ENCODE assay signal across 12 cellular contexts in genomic region chr15:20349774-20350498, GRCh38.
A peak's percentile ranks its signal among the peaks of the same experiment; 100 is the strongest.
DNase-seq lines count a peak whose midpoint lies in the region; ATAC-seq and TF ChIP-seq lines count a peak whose summit lies in the region.
"Had no signal": no experiment of that assay in that cellular context is flagged by ENCODE, and none has a peak within 500 bp of the region (broad histone marks: within the 10 kb centered on the region; RNA-seq: fewer than 3 reads in every experiment).

No MANE protein-coding gene starts in this region.

- H3K27me3 ChIP-seq in CD4-positive, CD25-positive, alpha-beta regulatory T cell (ENCODE audit: control insufficient read depth, insufficient read depth, low read length) = no peaks in the 10 kb centered on the region

- no peak overlapping the region for H3K4me3 ChIP-seq in CD4-positive, CD25-positive, alpha-beta regulatory T cell (ENCODE audit: low read depth, low read length)
- H3K4me3 ChIP-seq: smooth muscle cell had no signal

- no peaks in the 10 kb centered on the region for H3K9me3 Mint-ChIP-seq in CD4-positive, CD25-positive, alpha-beta regulatory T cell

- H3K36me3 Mint-ChIP-seq in CD4-positive, CD25-positive, alpha-beta regulatory T cell = no peaks in the 10 kb centered on the region

- DNase-seq in CD4-positive, CD25-positive, alpha-beta regulatory T cell = no peak
- DNase-seq in GM13976 (ENCODE audit: low spot score) (peak; percentile 58), ecto neural progenitor cell (ENCODE audit: low spot score) (peak; percentile 51), omental fat pad (ENCODE audit: low spot score) (peak; percentile 24), G401 (ENCODE audit: low spot score) (no peak), NCI-H1417 (lab: John Stamatoyannopoulos, UW) (no peak)
- DNase-seq: dermis blood vessel endothelial cell, mesendoderm, NCI-H510A treated with DMSO at 0.1 percent for 48 hours, OCI-M1 had no signal

- peak overlapping the region in 2 of 3 donors; percentile 11 to 45 for H3K27ac Mint-ChIP-seq in CD4-positive, CD25-positive, alpha-beta regulatory T cell

- TF ChIP-seq CTCF in GM13976 (IDR thresholded peaks at IDR 0.05; ENCODE audit: borderline replicate concordance, control extremely low read depth, extremely low read depth, insufficient read depth, missing control alignments) (no peak), omental fat pad (IDR thresholded peaks at IDR 0.05) (no peak)

- in situ Hi-C loops in GM13976 (cut with MboI; ENCODE audit: low sequenced_read_pairs, unreplicated experiment) (no loop called here), G401 (cut with HindIII; ENCODE audit: low sequenced_read_pairs) (no loop called here)

- no peaks in the 10 kb centered on the region for H3K36me3 ChIP-seq in CD4-positive, CD25-positive, alpha-beta regulatory T cell (ENCODE audit: control insufficient read depth, insufficient read depth, low read length)

- H3K4me3 Mint-ChIP-seq in CD4-positive, CD25-positive, alpha-beta regulatory T cell = no peak overlapping the region

- no peaks in the 10 kb centered on the region for H3K9me3 ChIP-seq in CD4-positive, CD25-positive, alpha-beta regulatory T cell (ENCODE audit: control insufficient read depth in 2 of 2, low read length in 2 of 2)

- H3K4me1 Mint-ChIP-seq in CD4-positive, CD25-positive, alpha-beta regulatory T cell = peaks cover 0 to 4% (median 0%) of the 10 kb centered on the region in 4 donors

- H3K27ac ChIP-seq in CD4-positive, CD25-positive, alpha-beta regulatory T cell (ENCODE audit: insufficient read depth, low read length, poor library complexity, severe bottlenecking) = no peak overlapping the region

- no peaks in the 10 kb centered on the region for H3K27me3 Mint-ChIP-seq in CD4-positive, CD25-positive, alpha-beta regulatory T cell

- no peaks in the 10 kb centered on the region for H3K4me1 ChIP-seq in CD4-positive, CD25-positive, alpha-beta regulatory T cell (ENCODE audit: control insufficient read depth, insufficient read depth, low read length, poor library complexity, severe bottlenecking)

- ATAC-seq in CD4-positive, CD25-positive, alpha-beta regulatory T cell (ENCODE audit: low read depth in 2 of 2) = no peak
- ATAC-seq in omental fat pad (ENCODE audit: low FRiP score) (no peak), HG03442 (IDR thresholded peaks at IDR 0.05; ENCODE audit: unreplicated experiment) (no peak)

Comparison
In these comparisons a context has a peak if more than half of its experiments do, and no peak if none do; other contexts are left out.
1. DNase-seq: peak in GM13976 (single experiment), ecto neural progenitor cell (single experiment) and omental fat pad (single experiment); none in CD4-positive, CD25-positive, alpha-beta regulatory T cell (0 of 3), G401 (single experiment) and NCI-H1417 (0 of 3).